Comparison of ENCODE assay signal across 25 cellular contexts in the genomic region with DNA sequence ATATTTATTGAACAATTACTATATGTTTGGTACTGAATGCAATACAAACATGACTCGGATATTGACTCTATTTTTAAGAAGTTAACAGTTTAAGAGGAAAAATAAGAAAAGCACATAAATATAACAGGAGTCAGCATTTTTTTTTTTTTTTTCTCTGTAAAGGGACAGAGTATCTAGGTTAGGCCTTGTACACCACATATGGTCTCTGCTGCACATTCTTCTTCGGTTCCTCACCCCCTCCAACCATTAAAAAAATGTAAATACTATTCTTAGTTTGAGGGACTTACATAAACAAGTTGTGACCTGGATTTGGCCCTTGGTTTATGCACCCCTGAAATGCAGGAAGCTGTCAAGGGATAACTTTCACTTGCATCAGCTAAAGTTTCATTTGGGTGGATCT. TPM values are rescaled to one million over a fixed set of nuclear protein-coding genes. Genes with fewer than 3 reads are reported as not detected.
A peak's percentile ranks its signal among the peaks of the same experiment; 100 is the strongest.
DNase-seq lines count a peak whose midpoint lies in the region; ATAC-seq, FAIRE-seq and TF ChIP-seq lines count a peak whose summit lies in the region.
"Had no signal": no experiment of that assay in that cellular context is flagged by ENCODE, and none has a peak within 500 bp of the region (broad histone marks: within the 10 kb centered on the region; RNA-seq: fewer than 3 reads in every experiment).

No MANE protein-coding gene starts in this region.

- no peak overlapping the region for H3K4me2 ChIP-seq in K562 (ENCODE audit: insufficient read depth, low read length)
- H3K4me2 ChIP-seq in smooth muscle cell: peak overlapping the region; percentile 53

- H3K4me3 ChIP-seq in left ventricle myocardium inferior: no peak overlapping the region
- no peak overlapping the region for H3K4me3 ChIP-seq in right cardiac atrium (ENCODE audit: low read length)
- H3K4me3 ChIP-seq in K562: no peak overlapping the region
- H3K4me3 ChIP-seq in fibroblast of villous mesenchyme (ENCODE audit: low read depth, low read length): no peak overlapping the region
- H3K4me3 ChIP-seq in smooth muscle cell: no peak overlapping the region
- H3K4me3 ChIP-seq: lower lobe of right lung, psoas muscle, upper lobe of right lung had no signal

- no TSS peak for BruUV-seq in K562 (replicated peaks; lab: Mats Ljungman, UMichigan)

- FAIRE-seq in K562 (lab: Jason Lieb, UNC): no peak

- WGBS in right cardiac atrium: 78% methylated on average over 2 of the region's 2 CpGs
- WGBS in K562 (ENCODE audit: insufficient coverage, low coverage, missing lambda C conversion rate): 8% methylated on average over 2 of the region's 2 CpGs
- 58% methylated on average over 2 of the region's 2 CpGs for WGBS in smooth muscle cell (ENCODE audit: low lambda C conversion rate)

- H3K27me3 ChIP-seq in left ventricle myocardium inferior (ENCODE audit: low read depth) (no peaks in the 10 kb centered on the region), right cardiac atrium (ENCODE audit: control insufficient read depth, insufficient read depth) (no peaks in the 10 kb centered on the region), K562 (ENCODE audit: control insufficient read depth in 2 of 2, insufficient read depth in 2 of 2, low read length in 2 of 2) (peaks cover 0 to 9% of the 10 kb centered on the region in 2 experiments; a peak in 2 of 5 replicates), smooth muscle cell (ENCODE audit: low read depth) (no peaks in the 10 kb centered on the region)
- H3K27me3 ChIP-seq: upper lobe of right lung had no signal

- ATAC-seq in right cardiac atrium (no peak), K562 (no peak)
- ATAC-seq: activated CD4-positive, CD25-positive, alpha-beta regulatory T cell treated with anti-CD3 and anti-CD28 coated beads, Interleukin-2, amount 50 U/mL, for 24 hours; effector memory CD8-positive, alpha-beta T cell; lower lobe of right lung; natural killer cell; psoas muscle; T-helper 17 cell; upper lobe of right lung had no signal

- H3K9me3 ChIP-seq in left ventricle myocardium inferior (replicated peaks) (no peaks in the 10 kb centered on the region), right cardiac atrium (ENCODE audit: control insufficient read depth, low read length) (no peaks in the 10 kb centered on the region), K562 (replicated peaks; ENCODE audit: control insufficient read depth, insufficient read depth, low read depth, low read length) (no peaks in the 10 kb centered on the region), smooth muscle cell (replicated peaks; ENCODE audit: low read depth) (no peaks in the 10 kb centered on the region)
- H3K9me3 ChIP-seq: lower lobe of right lung, psoas muscle, upper lobe of right lung had no signal

- peaks cover 4% of the 10 kb centered on the region for H3F3A ChIP-seq in smooth muscle cell (ENCODE audit: low read depth)

- H4K20me1 ChIP-seq in K562 (replicated peaks; ENCODE audit: control insufficient read depth, insufficient read depth, low read length): no peaks in the 10 kb centered on the region
- no peaks in the 10 kb centered on the region for H4K20me1 ChIP-seq in smooth muscle cell (ENCODE audit: low read depth)

- peaks cover 83% of the 10 kb centered on the region for H3K4me1 ChIP-seq in left ventricle myocardium inferior
- no peaks in the 10 kb centered on the region for H3K4me1 ChIP-seq in right cardiac atrium (ENCODE audit: control insufficient read depth, insufficient read depth, low read length)
- H3K4me1 ChIP-seq in K562 (replicated peaks in 1 of 2; ENCODE audit: control insufficient read depth in 2 of 2, insufficient read depth in 2 of 2, low read length in 2 of 2): peaks cover 0 to 4% of the 10 kb centered on the region in 2 experiments; a peak in 2 of 5 replicates
- H3K4me1 ChIP-seq in smooth muscle cell (ENCODE audit: low read depth): peaks cover 15% of the 10 kb centered on the region
- H3K4me1 ChIP-seq: lower lobe of right lung had no signal

- intact Hi-C loops in left ventricle myocardium inferior (cut with micrococcal nuclease) (no loop called here), right cardiac atrium (cut with DNase I) (loop anchor here in 1 of 4 donors (10.0 kb wide), 1 partner anchor 54 kb away; no protein-coding TSS in a partner anchor), K562 (cut with micrococcal nuclease) (no loop called here)

- no peak overlapping the region for H2AFZ ChIP-seq in K562 (ENCODE audit: low read depth, low read length)
- H2AFZ ChIP-seq in smooth muscle cell (ENCODE audit: low read depth): no peak overlapping the region

- CTCF ChIA-PET in K562 (lab: Yijun Ruan, JAX; ENCODE audit: low intra/inter-chr PET ratio): no interaction called here

- H3K9me1 ChIP-seq in K562 (ENCODE audit: control insufficient read depth, insufficient read depth, low read length): no peaks in the 10 kb centered on the region

- TF ChIP-seq POLR2A in K562 (conservative IDR thresholded peaks at IDR 0.05): no peak

- POLR2A ChIA-PET in K562 (lab: Yijun Ruan, JAX): interaction anchor here (0.5 to 0.6 kb wide), 2 partner anchors 162 to 298 kb away, joined by 3 read pairs; no protein-coding TSS in a partner anchor

- H3K9ac ChIP-seq in K562 (ENCODE audit: insufficient read depth in 1 of 2, low read depth in 2 of 2, low read length in 2 of 2): no peak overlapping the region
- H3K9ac ChIP-seq in smooth muscle cell (ENCODE audit: low read depth): no peak overlapping the region

- H3K36me3 ChIP-seq in left ventricle myocardium inferior (no peaks in the 10 kb centered on the region), K562 (ENCODE audit: control insufficient read depth, insufficient read depth, low read length) (no peaks in the 10 kb centered on the region), smooth muscle cell (ENCODE audit: low read depth) (no peaks in the 10 kb centered on the region)
- H3K36me3 ChIP-seq: lower lobe of right lung, upper lobe of right lung had no signal

- in situ Hi-C loops in K562 (cut with MboI): no loop called here

- no peak for TF ChIP-seq EP300 in K562 (IDR thresholded peaks at IDR 0.05; ENCODE audit: low read length)

- DNase-seq in left ventricle myocardium inferior (no peak), right cardiac atrium (no peak), K562 (ENCODE audit: extremely low read depth in 1 of 4, low spot score in 3 of 4) (no peak), fibroblast of villous mesenchyme (ENCODE audit: low read depth) (peak; percentile 96), smooth muscle cell (lab: John Stamatoyannopoulos, UW; ENCODE audit: unreplicated experiment) (no peak), NCI-H187 treated with DMSO at 0.1 percent for 48 hours (lab: John Stamatoyannopoulos, UW) (no peak), DMS 273 treated with DMSO at 0.1 percent for 48 hours (lab: John Stamatoyannopoulos, UW) (no peak), retina (no peak)
- DNase-seq: activated CD8-positive, alpha-beta memory T cell treated with anti-CD3 and anti-CD28 coated beads for 24 hours; activated naive CD8-positive, alpha-beta T cell treated with anti-CD3 and anti-CD28 coated beads, Interleukin-2, amount 10 ng/mL, durations not matched to agents 7 days and 5 days; CD8-positive, alpha-beta memory T cell; central memory CD4-positive, alpha-beta T cell; DND-41; effector memory CD8-positive, alpha-beta T cell; lower lobe of right lung; MM.1S; natural killer cell; NCI-H187; psoas muscle; SHP77; stimulated activated naive CD4-positive, alpha-beta T cell treated with Interleukin-2 at 50 U/mL for 16 hours; T-helper 17 cell; upper lobe of right lung had no signal

- no peaks in the 10 kb centered on the region for H3K79me2 ChIP-seq in K562 (ENCODE audit: control insufficient read depth, insufficient read depth, low read length)
- no peaks in the 10 kb centered on the region for H3K79me2 ChIP-seq in smooth muscle cell (ENCODE audit: low read depth)

- TF ChIP-seq RAD21 in K562 (CRISPR knock-in tag; conservative IDR thresholded peaks at IDR 0.05 in 1 of 2, IDR thresholded peaks at IDR 0.05 in 1 of 2): no peak

- no peak for TF ChIP-seq CTCF in left ventricle myocardium inferior (IDR thresholded peaks at IDR 0.05; ENCODE audit: borderline replicate concordance)
- TF ChIP-seq CTCF in K562 (IDR thresholded peaks at IDR 0.05 in 2 of 3, conservative IDR thresholded peaks at IDR 0.05 in 1 of 3; ENCODE audit: insufficient read depth in 2 of 3, low read depth in 1 of 3, low read length in 3 of 3): no peak
- TF ChIP-seq CTCF in fibroblast of villous mesenchyme (IDR thresholded peaks at IDR 0.05; ENCODE audit: insufficient read depth, low read depth, low read length): no peak
- TF ChIP-seq CTCF in smooth muscle cell (IDR thresholded peaks at IDR 0.05; ENCODE audit: borderline replicate concordance, insufficient read depth, poor library complexity, severe bottlenecking): no peak

- H3K27ac ChIP-seq in left ventricle myocardium inferior (replicated peaks) (peak overlapping the region; percentile 77), right cardiac atrium (ENCODE audit: low read length) (no peak overlapping the region), K562 (ENCODE audit: extremely low read depth, low read depth, low read length) (no peak overlapping the region), smooth muscle cell (ENCODE audit: low read depth) (peak overlapping the region; percentile 61)
- H3K27ac ChIP-seq: 22Rv1, lower lobe of right lung, psoas muscle, upper lobe of right lung had no signal

TF ChIP-seq in K562, 482 proteins besides CTCF, POLR2A, EP300 and RAD21 (continues in another document):
- peak; percentile 77 for TF ChIP-seq MAFK (IDR thresholded peaks at IDR 0.05; ENCODE audit: low read length)

RNA-seq across cellular contexts. Expression of a gene that starts 40.3 kb away (rescaled TPM):
- total RNA-seq in left ventricle myocardium inferior: 105 TPM
- total RNA-seq in right cardiac atrium: 100 to 1,000 TPM in 2 of 4 donors, 10 to 100 TPM in 2; 89.3 to 105 (median 99.1) TPM
- 93.7 TPM for polyA plus RNA-seq in right cardiac atrium
- total RNA-seq in K562 (2011; cell fraction: chromatin; rRNA removed; ENCODE audit: low replicate concordance): 6.6 and 20.6 TPM in 2 replicates
- 11.1 and 17.3 TPM in 2 replicates for total RNA-seq in K562 (2011; cell fraction: nucleolus; rRNA removed)
- 12.2 and 18.6 TPM in 2 replicates for total RNA-seq in K562 (2011; cell fraction: nucleoplasm; rRNA removed)
- total RNA-seq in K562 (2014; rRNA removed): 43.5 and 57.7 TPM in 2 replicates
- total RNA-seq in K562 (2014; rRNA removed; fragmentation: Illumina TruSeq; extraction: Trizol): 27.0 and 29.9 TPM in 2 replicates
- 31.4 and 31.8 TPM in 2 replicates for total RNA-seq in K562 (2015; rRNA removed; fragmentation: Illumina TruSeq; extraction: Trizol)
- total RNA-seq in K562 (2021): 59.9 and 67.6 TPM in 2 replicates
- 32.4 and 34.6 TPM in 2 replicates for polyA plus RNA-seq in K562 (2011; rRNA removed)
- polyA plus RNA-seq in K562 (2011; cell fraction: cytosol; rRNA removed): 40.6 and 53.4 TPM in 2 replicates
- 34.0 and 43.0 TPM in 2 replicates for polyA plus RNA-seq in K562 (2011; cell fraction: nucleus; rRNA removed)
- 38.4 and 62.6 TPM in 2 replicates for polyA plus RNA-seq in K562 (2012)
- 57.1 and 63.1 TPM in 2 replicates for polyA plus RNA-seq in K562 (2014; fragmentation: Illumina TruSeq; extraction: Trizol)
- polyA plus RNA-seq in K562 (2014; fragmentation: Nextera tagmentation; extraction: Ambion mirVana): 1 to 10 TPM; 3.1 to 5.8 TPM
- 41.5 and 44.1 TPM in 2 replicates for polyA plus RNA-seq in K562 (2014; rRNA removed)
- 14.3 and 16.3 TPM in 2 replicates for polyA minus RNA-seq in K562 (2011; rRNA and poly(A)+ RNA removed)
- polyA minus RNA-seq in K562 (2011; cell fraction: cytosol; rRNA and poly(A)+ RNA removed): 23.4 and 24.0 TPM in 2 replicates
- 11.0 and 13.1 TPM in 2 replicates for polyA minus RNA-seq in K562 (2011; cell fraction: nucleus; rRNA and poly(A)+ RNA removed)
- 75.6 and 99.5 TPM in 2 replicates for total RNA-seq in fibroblast of villous mesenchyme
- 42.4 and 54.9 TPM in 2 replicates for total RNA-seq in smooth muscle cell
- polyA plus RNA-seq in smooth muscle cell: 90.9 and 109 TPM in 2 replicates

Comparison
In these comparisons a context has a peak if more than half of its experiments do, and no peak if none do; other contexts are left out.
1. H3K27ac ChIP-seq: peak in left ventricle myocardium inferior (single experiment) and smooth muscle cell (single experiment); none in right cardiac atrium (single experiment) and K562 (single experiment).